ENCODE assay signal across 16 cellular contexts in the genomic region with DNA sequence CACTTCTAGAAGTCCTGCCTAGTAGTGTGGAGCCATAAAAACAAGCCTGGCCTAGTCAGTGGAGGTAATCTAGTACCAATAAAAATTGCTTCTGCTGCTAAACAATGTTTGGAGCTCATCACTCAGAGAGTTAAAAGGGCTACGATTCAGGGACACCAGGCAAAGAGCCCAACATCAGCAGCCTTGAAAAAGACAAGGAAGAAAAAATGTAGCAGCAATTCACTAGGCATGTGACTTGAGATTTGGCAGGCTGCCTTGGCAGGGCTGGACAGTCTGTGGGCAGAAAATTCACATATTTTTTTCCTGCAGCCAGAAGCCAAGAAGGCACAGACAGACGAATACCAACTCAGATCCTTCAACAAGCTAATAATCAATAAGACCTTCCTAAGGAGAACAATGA. TPM values are rescaled to one million over a fixed set of nuclear protein-coding genes. Genes with fewer than 3 reads are reported as not detected.
DNase-seq lines count a peak whose midpoint lies in the region; ATAC-seq, FAIRE-seq and TF ChIP-seq lines count a peak whose summit lies in the region.
"Had no signal": no experiment of that assay in that cellular context is flagged by ENCODE, and none has a peak within 500 bp of the region (broad histone marks: within the 10 kb centered on the region; RNA-seq: fewer than 3 reads in every experiment).

No MANE protein-coding gene starts in this region.

- FAIRE-seq in HepG2 (lab: Jason Lieb, UNC), result no peak
- FAIRE-seq: colon, GM12878, keratinocyte had no signal

- TF ChIP-seq EP300 in HepG2 (IDR thresholded peaks at IDR 0.05; ENCODE audit: low read depth in 2 of 2, low read length in 2 of 2) (no peak), HepG2 (CRISPR knock-in tag; IDR thresholded peaks at IDR 0.05; ENCODE audit: borderline replicate concordance) (no peak)

- WGBS in HepG2 (ENCODE audit: low lambda C conversion rate), result 0% methylated on average over 2 of the region's 2 CpGs

- TF ChIP-seq CTCF in fibroblast of mammary gland (conservative IDR thresholded peaks at IDR 0.05; ENCODE audit: control insufficient read depth, insufficient read depth, low read depth, low read length) (no peak), HepG2 (CRISPR knock-in tag; IDR thresholded peaks at IDR 0.05) (no peak)

- H3K36me3 ChIP-seq in HepG2 (replicated peaks in 1 of 2; ENCODE audit: control insufficient read depth in 1 of 2, insufficient read depth in 2 of 2, low read length in 2 of 2), result no peaks in the 10 kb centered on the region
- H3K36me3 ChIP-seq: BLaER1 treated with 17β-estradiol and CSF1 and Interleukin-3, amounts not matched to agents 10 nM and 100 nM had no signal

- no peaks in the 10 kb centered on the region for H3K4me1 ChIP-seq in HepG2 (ENCODE audit: insufficient read depth, low read length)
- H3K4me1 ChIP-seq: BLaER1 treated with 17β-estradiol and CSF1 and Interleukin-3, amounts not matched to agents 10 nM and 100 nM had no signal

- H3K27ac ChIP-seq in HepG2 (ENCODE audit: extremely low read length, insufficient read depth, low read length), result no peak overlapping the region
- H3K27ac ChIP-seq: BLaER1 treated with 17β-estradiol and CSF1 and Interleukin-3, amounts not matched to agents 10 nM and 100 nM; SK-N-MC had no signal

- BruUV-seq in HepG2 (replicated peaks; lab: Mats Ljungman, UMichigan), result no TSS peak

- in situ Hi-C loops in HepG2 (cut with HindIII; ENCODE audit: extremely low pct_ligation_motif_present, low pct_unique_long_range_greater_than_20kb), result no loop called here

- ATAC-seq in GM18870 (IDR thresholded peaks at IDR 0.05; ENCODE audit: unreplicated experiment) (no peak), GM18909 (IDR thresholded peaks at IDR 0.05; ENCODE audit: poor library complexity, unreplicated experiment) (no peak), HepG2 (no peak)
- ATAC-seq: activated CD8-positive, alpha-beta T cell treated with anti-CD3 and anti-CD28 coated beads, Interleukin-2, amount 10 ng/mL, durations not matched to agents 7 days and 5 days; GM12878; stimulated activated memory B cell treated with anti-CD40 and anti-IgM and Interleukin-4, amounts not matched to agents 10 μg/mL and 1 μg/mL and 100 μg/mL, for 72 hours had no signal

- H3K4me3 ChIP-seq in fibroblast of mammary gland (ENCODE audit: control insufficient read depth, low read depth, low read length), result no peak overlapping the region
- H3K4me3 ChIP-seq in HepG2 (replicated peaks in 1 of 3; ENCODE audit: insufficient read depth in 1 of 3, low read depth in 2 of 3, low read length in 3 of 3), result no peak overlapping the region
- H3K4me3 ChIP-seq: BLaER1 treated with 17β-estradiol and CSF1 and Interleukin-3, amounts not matched to agents 10 nM and 100 nM; GM12878; SK-N-MC had no signal

- no peak overlapping the region for H2AFZ ChIP-seq in HepG2 (ENCODE audit: low read length)

- H3K79me2 ChIP-seq in HepG2 (ENCODE audit: insufficient read depth, low read length), result no peaks in the 10 kb centered on the region

- no peak for TF ChIP-seq POLR2A in HepG2 (IDR thresholded peaks at IDR 0.05; ENCODE audit: insufficient read depth in 1 of 2, low read depth in 2 of 2, low read length in 2 of 2)

- DNase-seq in AG08395 (ENCODE audit: low spot score), result peak; percentile 18
- DNase-seq in NCI-H1105 (lab: John Stamatoyannopoulos, UW), result peak; percentile 20
- DNase-seq in fibroblast of mammary gland (ENCODE audit: low read depth), result peak; percentile 20
- DNase-seq in myocyte (ENCODE audit: low read depth), result peak; percentile 47
- DNase-seq in HepG2 (ENCODE audit: low spot score), result no peak
- DNase-seq in activated gamma-delta T cell treated with Interleukin-2 at 50 U/mL for 16 hours, result no peak
- DNase-seq: activated CD8-positive, alpha-beta T cell treated with anti-CD3 and anti-CD28 coated beads, Interleukin-2, amount 10 ng/mL, durations not matched to agents 7 days and 5 days; NCI-H2081 treated with DMSO at 0.1 percent for 48 hours had no signal

- CTCF ChIA-PET in HepG2 (lab: Yijun Ruan, JAX; ENCODE audit: low intra/inter-chr PET ratio, low total read pairs), result no interaction called here

- no peaks in the 10 kb centered on the region for H4K20me1 ChIP-seq in HepG2 (ENCODE audit: insufficient read depth, low read length)
- H4K20me1 ChIP-seq: BLaER1 treated with 17β-estradiol and CSF1 and Interleukin-3, amounts not matched to agents 10 nM and 100 nM had no signal

- no peaks in the 10 kb centered on the region for H3K9me3 ChIP-seq in HepG2 (ENCODE audit: low read length)
- H3K9me3 ChIP-seq: BLaER1 treated with 17β-estradiol and CSF1 and Interleukin-3, amounts not matched to agents 10 nM and 100 nM had no signal

- intact Hi-C loops in HepG2 (cut with micrococcal nuclease; ENCODE audit: unreplicated experiment), result no loop called here

- no peak overlapping the region for H3K4me2 ChIP-seq in HepG2 (ENCODE audit: low read depth, low read length)
- H3K4me2 ChIP-seq: BLaER1 treated with 17β-estradiol and CSF1 and Interleukin-3, amounts not matched to agents 10 nM and 100 nM had no signal

- no peak overlapping the region for H3K9ac ChIP-seq in HepG2 (ENCODE audit: insufficient read depth, low read depth, low read length)
- H3K9ac ChIP-seq: BLaER1 treated with 17β-estradiol and CSF1 and Interleukin-3, amounts not matched to agents 10 nM and 100 nM had no signal

- POLR2A ChIA-PET in HepG2 (lab: Yijun Ruan, JAX), result no interaction called here

- TF ChIP-seq RAD21 in HepG2 (CRISPR knock-in tag; IDR thresholded peaks at IDR 0.05), result no peak

- no peaks in the 10 kb centered on the region; a peak in 1 of 5 replicates for H3K27me3 ChIP-seq in HepG2 (ENCODE audit: control insufficient read depth in 1 of 2, insufficient read depth in 2 of 2, low read length in 2 of 2)
- H3K27me3 ChIP-seq: BLaER1 treated with 17β-estradiol and CSF1 and Interleukin-3, amounts not matched to agents 10 nM and 100 nM had no signal

TF ChIP-seq in HepG2, 621 proteins besides CTCF, POLR2A, EP300 and RAD21 (continues in another document):
- TF ChIP-seq, protein P1, sequence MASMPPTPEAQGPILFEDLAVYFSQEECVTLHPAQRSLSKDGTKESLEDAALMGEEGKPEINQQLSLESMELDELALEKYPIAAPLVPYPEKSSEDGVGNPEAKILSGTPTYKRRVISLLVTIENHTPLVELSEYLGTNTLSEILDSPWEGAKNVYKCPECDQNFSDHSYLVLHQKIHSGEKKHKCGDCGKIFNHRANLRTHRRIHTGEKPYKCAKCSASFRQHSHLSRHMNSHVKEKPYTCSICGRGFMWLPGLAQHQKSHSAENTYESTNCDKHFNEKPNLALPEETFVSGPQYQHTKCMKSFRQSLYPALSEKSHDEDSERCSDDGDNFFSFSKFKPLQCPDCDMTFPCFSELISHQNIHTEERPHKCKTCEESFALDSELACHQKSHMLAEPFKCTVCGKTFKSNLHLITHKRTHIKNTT (CRISPR knock-in tag; IDR thresholded peaks at IDR 0.05), result no peak
- TF ChIP-seq, protein P2, sequence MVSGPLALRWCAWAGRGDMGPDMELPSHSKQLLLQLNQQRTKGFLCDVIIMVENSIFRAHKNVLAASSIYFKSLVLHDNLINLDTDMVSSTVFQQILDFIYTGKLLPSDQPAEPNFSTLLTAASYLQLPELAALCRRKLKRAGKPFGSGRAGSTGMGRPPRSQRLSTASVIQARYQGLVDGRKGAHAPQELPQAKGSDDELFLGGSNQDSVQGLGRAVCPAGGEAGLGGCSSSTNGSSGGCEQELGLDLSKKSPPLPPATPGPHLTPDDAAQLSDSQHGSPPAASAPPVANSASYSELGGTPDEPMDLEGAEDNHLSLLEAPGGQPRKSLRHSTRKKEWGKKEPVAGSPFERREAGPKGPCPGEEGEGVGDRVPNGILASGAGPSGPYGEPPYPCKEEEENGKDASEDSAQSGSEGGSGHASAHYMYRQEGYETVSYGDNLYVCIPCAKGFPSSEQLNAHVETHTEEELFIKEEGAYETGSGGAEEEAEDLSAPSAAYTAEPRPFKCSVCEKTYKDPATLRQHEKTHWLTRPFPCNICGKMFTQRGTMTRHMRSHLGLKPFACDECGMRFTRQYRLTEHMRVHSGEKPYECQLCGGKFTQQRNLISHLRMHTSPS (CRISPR knock-in tag; IDR thresholded peaks at IDR 0.05; ENCODE audit: low read depth), result no peak
- no peak for TF ChIP-seq XRCC5 (optimal IDR thresholded peaks at IDR 0.05; ENCODE audit: low read length)
- TF ChIP-seq KLF11 (CRISPR knock-in tag; IDR thresholded peaks at IDR 0.05), result no peak
- TF ChIP-seq MATR3 (CRISPR knock-in tag; IDR thresholded peaks at IDR 0.05), result no peak
- TF ChIP-seq TP53 (CRISPR knock-in tag; conservative IDR thresholded peaks at IDR 0.05), result no peak

RNA-seq across cellular contexts. Expression of a gene that starts 47.2 kb away (rescaled TPM):
- total RNA-seq in myocyte, result 0.10 and 0.27 TPM in 2 replicates
- polyA plus RNA-seq in myocyte (2012), result 0.04 TPM
- not detected in 2 replicates for total RNA-seq in HepG2 (2016; rRNA removed; fragmentation: Illumina TruSeq; extraction: Trizol)
- not detected in 2 replicates for total RNA-seq in HepG2 (2016; cell fraction: cytosol; rRNA removed; fragmentation: Illumina TruSeq; extraction: Trizol; ENCODE audit: low read depth)
- total RNA-seq in HepG2 (2016; cell fraction: insoluble cytoplasmic fraction; rRNA removed; fragmentation: Illumina TruSeq; extraction: Trizol), result not detected in 2 replicates
- total RNA-seq in HepG2 (2016; cell fraction: membrane; rRNA removed; fragmentation: Illumina TruSeq; extraction: Trizol), result not detected in 2 replicates
- total RNA-seq in HepG2 (2016; cell fraction: nucleus; rRNA removed; fragmentation: Illumina TruSeq; extraction: Trizol), result 0.19 TPM in 1 of 2 replicates, not detected in the other
- polyA plus RNA-seq in HepG2 (2011; rRNA removed), result not detected in 2 replicates
- polyA plus RNA-seq in HepG2 (2011; cell fraction: cytosol; rRNA removed), result not detected in 2 replicates
- 0.05 TPM in 1 of 2 replicates, not detected in the other for polyA plus RNA-seq in HepG2 (2011; cell fraction: nucleus; rRNA removed)
- polyA plus RNA-seq in HepG2 (2012), result not detected in 2 replicates
- polyA plus RNA-seq in HepG2 (2016; cell fraction: cytosol; fragmentation: Illumina TruSeq; extraction: Trizol; ENCODE audit: low read depth), result not detected in 2 replicates
- polyA plus RNA-seq in HepG2 (2016; cell fraction: insoluble cytoplasmic fraction; fragmentation: Illumina TruSeq; extraction: Trizol; ENCODE audit: low read depth), result not detected in 2 replicates
- polyA plus RNA-seq in HepG2 (2016; cell fraction: membrane; fragmentation: Illumina TruSeq; extraction: Trizol; ENCODE audit: low read depth), result not detected in 2 replicates
- not detected in 2 replicates for polyA plus RNA-seq in HepG2 (2016; cell fraction: nucleus; fragmentation: Illumina TruSeq; extraction: Trizol; ENCODE audit: insufficient read depth, low read depth)
- not detected in 2 replicates for polyA minus RNA-seq in HepG2 (2011; rRNA and poly(A)+ RNA removed; ENCODE audit: low replicate concordance)
- polyA minus RNA-seq in HepG2 (2011; cell fraction: cytosol; rRNA and poly(A)+ RNA removed), result not detected in 2 replicates
- not detected in 2 replicates for polyA minus RNA-seq in HepG2 (2011; cell fraction: nucleus; rRNA and poly(A)+ RNA removed)
- total RNA-seq: GM12878 had no signal

Comparison
In these comparisons a context has a peak if more than half of its experiments do, and no peak if none do; other contexts are left out.
1. DNase-seq: peak in AG08395 (single experiment), NCI-H1105 (single experiment), fibroblast of mammary gland (single experiment) and myocyte (single experiment); none in HepG2 (single experiment) and activated gamma-delta T cell treated with Interleukin-2 at 50 U/mL for 16 hours (single experiment).